8 cellular contexts compared by ENCODE assay signal in the genomic region with DNA sequence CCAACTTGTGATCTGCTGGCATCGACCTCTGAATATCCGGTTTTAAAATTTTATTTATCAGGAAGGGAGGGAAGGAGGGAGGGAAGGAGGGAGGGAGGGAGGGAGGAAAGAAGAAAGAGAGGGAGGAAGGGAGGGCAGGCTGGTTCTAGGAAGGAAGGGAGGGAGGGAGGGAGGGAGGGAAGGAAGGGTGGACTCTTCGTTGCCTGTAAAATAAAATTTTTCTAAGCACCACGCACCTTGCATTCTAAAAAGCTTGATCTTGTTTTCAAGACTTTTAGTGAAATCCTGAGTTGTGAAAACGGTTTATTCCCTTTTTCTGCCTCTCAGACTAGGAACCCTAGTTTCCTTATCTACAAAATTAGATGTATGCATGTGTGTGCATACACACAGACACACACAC.
"Had no signal": no experiment of that assay in that cellular context is flagged by ENCODE, and none has a peak within 500 bp of the region (broad histone marks: within the 10 kb centered on the region; RNA-seq: fewer than 3 reads in every experiment).

No MANE protein-coding gene starts in this region.

- FAIRE-seq: G401.6, GM12878, GM12891, GM12892, GM18507, GM19239 had no signal

- DNase-seq: GDM1, GF-D8 had no signal

- ATAC-seq: GM12878 had no signal

- H3K4me3 ChIP-seq: GM12878 had no signal
